In the genomic region with DNA sequence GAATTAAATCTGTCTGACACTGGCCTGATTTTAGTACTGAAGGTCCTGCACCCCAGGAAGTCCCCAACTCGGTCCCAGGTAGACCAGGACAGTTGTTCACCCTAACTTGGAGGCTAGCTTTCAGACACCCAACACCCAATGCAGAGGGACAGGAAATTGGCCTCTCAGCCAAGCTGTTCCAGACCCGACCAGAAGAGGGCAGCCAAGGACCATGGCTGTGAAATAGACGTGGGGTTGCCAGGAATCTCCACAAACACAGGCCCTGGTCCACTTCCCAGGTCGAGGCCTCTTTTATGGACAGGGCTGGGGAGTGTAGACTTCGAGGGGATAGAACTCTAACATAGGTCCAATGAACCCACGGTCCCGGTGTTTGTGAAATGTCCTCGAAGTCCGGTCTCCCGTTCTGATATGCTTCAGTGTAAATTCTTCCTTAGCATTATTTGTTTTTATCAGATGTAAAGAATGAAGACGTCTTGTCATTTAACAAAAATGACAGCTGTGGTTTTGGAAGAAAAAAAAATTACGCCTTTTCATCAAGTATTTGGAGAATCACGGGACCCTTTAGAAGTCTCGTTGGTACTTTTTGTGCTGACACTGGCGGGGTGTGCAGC, we compare ENCODE assay signal across 7 cellular contexts.
DNase-seq lines count a peak whose midpoint lies in the region; ATAC-seq, FAIRE-seq and TF ChIP-seq lines count a peak whose summit lies in the region.

No MANE protein-coding gene starts in this region.

- peak; percentile 74 for TF ChIP-seq RAD21 in IMR-90 (IDR thresholded peaks at IDR 0.05; ENCODE audit: low read length)

- no peaks in the 10 kb centered on the region for H4K20me1 ChIP-seq in IMR-90 (ENCODE audit: insufficient read depth, low read length)

- no peak overlapping the region for H4K5ac ChIP-seq in IMR-90 (ENCODE audit: low read depth, low read length)

- H2BK15ac ChIP-seq in IMR-90 (ENCODE audit: low read depth, low read length), result no peak overlapping the region

- no peak overlapping the region for H2BK5ac ChIP-seq in IMR-90 (ENCODE audit: low read depth, low read length, poor library complexity, severe bottlenecking)

- no peaks in the 10 kb centered on the region for H3K4me1 ChIP-seq in IMR-90 (ENCODE audit: control insufficient read depth, insufficient read depth, low read length)
- no peaks in the 10 kb centered on the region for H3K4me1 ChIP-seq in body of pancreas

- dilution Hi-C loops in IMR-90 (cut with HindIII; ENCODE audit: low sequenced_read_pairs, unreplicated experiment), result no loop called here

- DNase-seq in GF-D8 (lab: John Stamatoyannopoulos, UW) (peak; percentile 1), IMR-90 (peak; percentile 47), RCC 7860 (ENCODE audit: low spot score) (peak; percentile 64), body of pancreas (peak; percentile 82 to 88 (median 83)), inferior parietal cortex (ENCODE audit: extremely low spot score) (peak; percentile 93)
- peak; percentile 68 for DNase-seq in stimulated activated CD4-positive, alpha-beta T cell treated with anti-CD3 and anti-CD28 coated beads, Interleukin-15, amount 100 ng/mL, for 24 hours

- no peak overlapping the region for H4K91ac ChIP-seq in IMR-90 (ENCODE audit: insufficient read depth, low read depth, low read length)

- H3K9ac ChIP-seq in IMR-90 (ENCODE audit: low read depth, low read length), result no peak overlapping the region

- H3K4me3 ChIP-seq in IMR-90 (ENCODE audit: insufficient read depth, low read depth, low read length) (no peak overlapping the region), body of pancreas (no peak overlapping the region)

- no peak overlapping the region for H3K18ac ChIP-seq in IMR-90 (ENCODE audit: low read depth, low read length)

- no peaks in the 10 kb centered on the region for H3K36me3 ChIP-seq in IMR-90 (ENCODE audit: control insufficient read depth, insufficient read depth, low read length)
- no peaks in the 10 kb centered on the region for H3K36me3 ChIP-seq in body of pancreas (replicated peaks in 1 of 2; ENCODE audit: insufficient read depth in 1 of 2, low read depth in 2 of 2)

- no peak overlapping the region for H2BK120ac ChIP-seq in IMR-90 (ENCODE audit: low read depth, low read length)

- peaks cover 17% of the 10 kb centered on the region for H3K9me3 ChIP-seq in IMR-90 (ENCODE audit: control insufficient read depth, insufficient read depth, low read length)
- H3K9me3 ChIP-seq in body of pancreas, result no peaks in the 10 kb centered on the region

- ATAC-seq in GM21515 (IDR thresholded peaks at IDR 0.05; ENCODE audit: unreplicated experiment), result peak; percentile 86
- ATAC-seq in IMR-90 (ENCODE audit: low read depth), result peak; percentile 60
- peak; percentile 85 for ATAC-seq in body of pancreas

- H3K14ac ChIP-seq in IMR-90 (replicated peaks; ENCODE audit: low read depth, low read length), result no peak overlapping the region

- POLR2A ChIA-PET in IMR-90 (lab: Charles Lee; ENCODE audit: unreplicated experiment), result no interaction called here

- in situ Hi-C loops in IMR-90 (cut with MboI; ENCODE audit: low sequenced_read_pairs), result loop anchor here (10.0 kb wide), 1 partner anchor 535 kb away; no protein-coding TSS in a partner anchor

- no peak overlapping the region for H3K4me2 ChIP-seq in IMR-90 (ENCODE audit: low read depth, low read length)

- H3K27ac ChIP-seq in IMR-90 (ENCODE audit: insufficient read depth, low read length), result no peak overlapping the region
- no peak overlapping the region for H3K27ac ChIP-seq in body of pancreas

- intact Hi-C loops in IMR-90 (cut with micrococcal nuclease) (loop anchor here (1.0 kb wide), 1 partner anchor 540 kb away; no protein-coding TSS in a partner anchor), body of pancreas (cut with DNase I) (loop anchor here (10.0 kb wide), 1 partner anchor 535 kb away; no protein-coding TSS in a partner anchor)

- no peaks in the 10 kb centered on the region for H3K9me1 ChIP-seq in IMR-90 (ENCODE audit: insufficient read depth, low read length)

- no peaks in the 10 kb centered on the region for H3K79me1 ChIP-seq in IMR-90 (ENCODE audit: low read depth in 1 of 2, low read length in 2 of 2)

- H3K27me3 ChIP-seq in IMR-90 (ENCODE audit: control insufficient read depth, insufficient read depth, low read length), result no peaks in the 10 kb centered on the region
- no peaks in the 10 kb centered on the region for H3K27me3 ChIP-seq in body of pancreas

- no peak for TF ChIP-seq POLR2A in IMR-90 (IDR thresholded peaks at IDR 0.05; ENCODE audit: low read depth, low read length)
- TF ChIP-seq POLR2A in body of pancreas (IDR thresholded peaks at IDR 0.05), result peak in 1 of 3 donors; percentile 11

- FAIRE-seq in RCC 7860 (lab: Jason Lieb, UNC), result peak; percentile 58

- CTCF ChIA-PET in IMR-90 (lab: Yijun Ruan, JAX), result interaction anchor here (0.5 to 1.1 kb wide), 2 partner anchors 540 to 636 kb away, joined by 3 read pairs; no protein-coding TSS in a partner anchor

- no peak overlapping the region for H3K56ac ChIP-seq in IMR-90 (ENCODE audit: extremely low read depth, insufficient read depth, low read length)

- no peak overlapping the region for H2AK5ac ChIP-seq in IMR-90 (ENCODE audit: low read depth, low read length)

- H2BK20ac ChIP-seq in IMR-90 (ENCODE audit: low read depth, low read length), result no peak overlapping the region

- H4K8ac ChIP-seq in IMR-90 (ENCODE audit: low read depth in 2 of 2, low read length in 2 of 2), result no peak overlapping the region

- 71% methylated on average over 4 of the region's 15 CpGs; no CpG with 5 or more reads in 1 of the 2 experiments for WGBS in IMR-90 (ENCODE audit: extremely low coverage in 2 of 2, insufficient read length in 1 of 2), 2 experiments
- WGBS in body of pancreas, 2 donors, result 34 to 43% methylated on average over 14 to 15 of the region's 15 CpGs

- BruUV-seq in IMR-90 (replicated peaks; lab: Mats Ljungman, UMichigan), result no TSS peak

- no peak overlapping the region for H3K23ac ChIP-seq in IMR-90 (ENCODE audit: low read depth, low read length)

- H2AFZ ChIP-seq in IMR-90 (replicated peaks; ENCODE audit: low read length, poor library complexity), result peak overlapping the region; percentile 45

- no peak overlapping the region for H2AK9ac ChIP-seq in IMR-90 (replicated peaks; ENCODE audit: low read depth, low read length, poor library complexity)

- TF ChIP-seq CTCF in IMR-90 (conservative IDR thresholded peaks at IDR 0.05; ENCODE audit: low read depth, low read length) (peak; percentile 77), body of pancreas (IDR thresholded peaks at IDR 0.05) (peak; percentile 89 to 98 (median 94))

- no peak overlapping the region for H3K4ac ChIP-seq in IMR-90 (ENCODE audit: low read depth, low read length)

TF ChIP-seq in IMR-90, 13 proteins besides CTCF, POLR2A, EP300 and RAD21:
- TF ChIP-seq NFE2L2 (IDR thresholded peaks at IDR 0.05; ENCODE audit: low read depth, low read length) (no peak), RFX5 (IDR thresholded peaks at IDR 0.05; ENCODE audit: low read depth, low read length) (no peak), MAFK (IDR thresholded peaks at IDR 0.05; ENCODE audit: low read depth, low read length) (no peak), SMC3 (IDR thresholded peaks at IDR 0.05; ENCODE audit: low read depth, low read length) (peak; percentile 53)
- TF ChIP-seq, protein P1, sequence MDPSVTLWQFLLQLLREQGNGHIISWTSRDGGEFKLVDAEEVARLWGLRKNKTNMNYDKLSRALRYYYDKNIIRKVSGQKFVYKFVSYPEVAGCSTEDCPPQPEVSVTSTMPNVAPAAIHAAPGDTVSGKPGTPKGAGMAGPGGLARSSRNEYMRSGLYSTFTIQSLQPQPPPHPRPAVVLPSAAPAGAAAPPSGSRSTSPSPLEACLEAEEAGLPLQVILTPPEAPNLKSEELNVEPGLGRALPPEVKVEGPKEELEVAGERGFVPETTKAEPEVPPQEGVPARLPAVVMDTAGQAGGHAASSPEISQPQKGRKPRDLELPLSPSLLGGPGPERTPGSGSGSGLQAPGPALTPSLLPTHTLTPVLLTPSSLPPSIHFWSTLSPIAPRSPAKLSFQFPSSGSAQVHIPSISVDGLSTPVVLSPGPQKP (IDR thresholded peaks at IDR 0.05; ENCODE audit: borderline replicate concordance, low read depth, low read length), result no peak

Comparison
In these comparisons a context has a peak if more than half of its experiments do, and no peak if none do; other contexts are left out.
1. DNase-seq: peak in every context shown above with its lines; median percentile 93 in inferior parietal cortex; 83 in body of pancreas; 68 in stimulated activated CD4-positive, alpha-beta T cell treated with anti-CD3 and anti-CD28 coated beads, Interleukin-15, amount 100 ng/mL, for 24 hours; 64 in RCC 7860; 47 in IMR-90; 1 in GF-D8.